In genomic region chr9:38018964-38019602, GRCh38 we compare ENCODE assay signal across 8 cellular contexts. TPM values are rescaled to one million over a fixed set of nuclear protein-coding genes. Genes with fewer than 3 reads are reported as not detected.
DNase-seq lines count a peak whose midpoint lies in the region; ATAC-seq, FAIRE-seq and TF ChIP-seq lines count a peak whose summit lies in the region.

No MANE protein-coding gene starts in this region.

- intact Hi-C loops in kidney (cut with DNase I) = no loop called here

- ATAC-seq in HG03175 (IDR thresholded peaks at IDR 0.05; ENCODE audit: unreplicated experiment) = no peak

- H3K36me3 ChIP-seq in HUES48 (ENCODE audit: control insufficient read depth, insufficient read depth, low read length) = no peaks in the 10 kb centered on the region
- H3K36me3 ChIP-seq in iPS-18a (ENCODE audit: control insufficient read depth, low read depth, low read length) = no peaks in the 10 kb centered on the region
- H3K36me3 ChIP-seq in kidney (ENCODE audit: control insufficient read depth in 1 of 2, insufficient read depth in 2 of 2, low read length in 2 of 2) = peaks cover 2 to 11% of the 10 kb centered on the region in 2 donors

- H3K9me3 ChIP-seq in HUES48 (ENCODE audit: control insufficient read depth, insufficient read depth, low read length) = no peaks in the 10 kb centered on the region
- no peaks in the 10 kb centered on the region for H3K9me3 ChIP-seq in iPS-18a (ENCODE audit: control insufficient read depth, low read depth, low read length)
- H3K9me3 ChIP-seq in kidney (ENCODE audit: control insufficient read depth in 1 of 2, low read length in 2 of 2) = no peaks in the 10 kb centered on the region

- no peak for FAIRE-seq in kidney (lab: Jason Lieb, UNC)

- H3K4me3 ChIP-seq in HUES48 (ENCODE audit: low read depth, low read length) = no peak overlapping the region
- H3K4me3 ChIP-seq in iPS-18a (ENCODE audit: low read length) = no peak overlapping the region
- no peak overlapping the region for H3K4me3 ChIP-seq in kidney (ENCODE audit: low read length in 2 of 2)

- H3K9ac ChIP-seq in HUES48 (ENCODE audit: low read depth, low read length) (0 out of 2 replicates have a peak overlapping the region, but pooled peaks have one; percentile 8), iPS-18a (ENCODE audit: low read length) (peak overlapping the region; percentile 3), kidney (ENCODE audit: low read length in 2 of 2) (no peak overlapping the region)

- peaks cover 71% of the 10 kb centered on the region for H3K4me1 ChIP-seq in HUES48 (ENCODE audit: control insufficient read depth, insufficient read depth, low read length)
- H3K4me1 ChIP-seq in iPS-18a (ENCODE audit: control insufficient read depth, low read depth, low read length) = peaks cover 62% of the 10 kb centered on the region
- peaks cover 43 to 45% of the 10 kb centered on the region in 2 donors for H3K4me1 ChIP-seq in kidney (ENCODE audit: control insufficient read depth in 1 of 2, insufficient read depth in 1 of 2, low read depth in 1 of 2, low read length in 2 of 2)

- H3K27ac ChIP-seq in HUES48 (ENCODE audit: low read depth, low read length) = peak overlapping the region; percentile 89
- H3K27ac ChIP-seq in iPS-18a (ENCODE audit: low read length) = no peak overlapping the region
- peak overlapping the region; percentile 44 for H3K27ac ChIP-seq in substantia nigra (ENCODE audit: low read depth, low read length, poor library complexity, severe bottlenecking)
- no peak overlapping the region for H3K27ac ChIP-seq in kidney (ENCODE audit: low read depth in 2 of 2, low read length in 2 of 2)

- DNase-seq in amygdala (lab: John Stamatoyannopoulos, UW) (peak in 31 of 56 donors; percentile 16 to 69 (median 37)), substantia nigra (lab: John Stamatoyannopoulos, UW) (peak in 30 of 49 donors; percentile 12 to 77 (median 38)), GF-D8 (lab: John Stamatoyannopoulos, UW) (no peak), kidney (no peak), NCI-H82 treated with DMSO at 0.1 percent for 48 hours (lab: John Stamatoyannopoulos, UW; ENCODE audit: unreplicated experiment) (no peak)

- H3K27me3 ChIP-seq in HUES48 (ENCODE audit: control insufficient read depth, insufficient read depth, low read length) (no peaks in the 10 kb centered on the region), iPS-18a (ENCODE audit: control insufficient read depth, insufficient read depth, low read length) (no peaks in the 10 kb centered on the region)

- TF ChIP-seq CTCF in kidney (IDR thresholded peaks at IDR 0.05; ENCODE audit: borderline replicate concordance, extremely low read depth, insufficient read depth) = no peak

RNA-seq across cellular contexts. Expression of gene SHB, which starts 49.9 kb away (rescaled TPM):
- total RNA-seq in kidney = 39.8 TPM
- 16.4 TPM for polyA plus RNA-seq in kidney (ENCODE audit: insufficient read depth, low read depth, low replicate concordance)

Comparison
In these comparisons a context has a peak if more than half of its experiments do, and no peak if none do; other contexts are left out.
1. H3K27ac ChIP-seq: peak in HUES48 (single experiment) and substantia nigra (single experiment); none in iPS-18a (single experiment) and kidney (0 of 2).
2. H3K9ac ChIP-seq: peak in HUES48 (single experiment) and iPS-18a (single experiment); none in kidney (0 of 2).
3. DNase-seq: peak in amygdala (31 of 56) and substantia nigra (30 of 49); none in GF-D8 (single experiment), kidney (single experiment) and NCI-H82 treated with DMSO at 0.1 percent for 48 hours (single experiment).